Comparison of ENCODE assay signal across 8 cellular contexts in genomic region chr4:143773998-143774898, GRCh38.
A peak's percentile ranks its signal among the peaks of the same experiment; 100 is the strongest.
DNase-seq lines count a peak whose midpoint lies in the region; ATAC-seq lines count a peak whose summit lies in the region.

No MANE protein-coding gene starts in this region.

- DNase-seq in DMS 273 (lab: John Stamatoyannopoulos, UW; ENCODE audit: unreplicated experiment) (peak; percentile 60), NCI-H69 (lab: John Stamatoyannopoulos, UW) (peak; percentile 64), iPS DF 19.7 (ENCODE audit: low read depth, low spot score) (peak; percentile 69), posterior vena cava (ENCODE audit: low spot score) (no peak)
- DNase-seq in activated naive CD4-positive, alpha-beta T cell treated with anti-CD3 and anti-CD28 coated beads, Interleukin-2, amount 50 U/mL, for 16 hours = peak; percentile 19
- DNase-seq in stimulated activated CD4-positive, alpha-beta T cell treated with anti-CD3 and anti-CD28 coated beads, Interleukin-4, amount 100 ng/mL, for 1 hour = peak; percentile 31

- ATAC-seq in GM19023 (IDR thresholded peaks at IDR 0.05; ENCODE audit: unreplicated experiment) (peak; percentile 100), HG03066 (IDR thresholded peaks at IDR 0.05; ENCODE audit: low read depth, unreplicated experiment) (peak; percentile 100)

- intact Hi-C loops in posterior vena cava (cut with DNase I) = no loop called here
